In genomic region chr18:77136076-77136718, GRCh38 we compare ENCODE assay signal across 26 cellular contexts. TPM values are rescaled to one million over a fixed set of nuclear protein-coding genes. Genes with fewer than 3 reads are reported as not detected.
A peak's percentile ranks its signal among the peaks of the same experiment; 100 is the strongest.
DNase-seq lines count a peak whose midpoint lies in the region; ATAC-seq and TF ChIP-seq lines count a peak whose summit lies in the region.
"Had no signal": no experiment of that assay in that cellular context is flagged by ENCODE, and none has a peak within 500 bp of the region (broad histone marks: within the 10 kb centered on the region; RNA-seq: fewer than 3 reads in every experiment).

No MANE protein-coding gene starts in this region.

- H3K36me3 Mint-ChIP-seq in activated CD4-positive, alpha-beta T cell treated with anti-CD3 and anti-CD28 coated beads, Interleukin-2, amount 10 ng/mL, durations not matched to agents 24 days and 14 days (ENCODE audit: low read depth), result peaks cover 2% of the 10 kb centered on the region
- peaks cover 2% of the 10 kb centered on the region for H3K36me3 Mint-ChIP-seq in activated CD4-positive, alpha-beta T cell treated with anti-CD3 and anti-CD28 coated beads for 36 hours (ENCODE audit: low read depth)

- intact Hi-C loops in activated CD4-positive, alpha-beta T cell treated with anti-CD3 and anti-CD28 coated beads, Interleukin-2, amount 10 ng/mL, durations not matched to agents 24 days and 14 days (cut with micrococcal nuclease), result no loop called here
- intact Hi-C loops in activated CD4-positive, alpha-beta T cell treated with anti-CD3 and anti-CD28 coated beads for 36 hours (cut with DNase I, micrococcal nuclease), result no loop called here
- intact Hi-C loops in spleen (cut with DNase I; ENCODE audit: low total_unique reads) (no loop called here), breast epithelium (cut with DNase I; ENCODE audit: low total_unique reads) (loop anchor here (5.0 kb wide), 1 partner anchor 729 kb away; no protein-coding TSS in a partner anchor), colonic mucosa (cut with DNase I) (no loop called here), body of pancreas (cut with DNase I) (loop anchor here (10.0 kb wide), 1 partner anchor 61 kb away; no protein-coding TSS in a partner anchor)

- no peak for ATAC-seq in activated CD4-positive, alpha-beta T cell treated with anti-CD3 and anti-CD28 coated beads for 36 hours
- no peak for ATAC-seq in body of pancreas
- ATAC-seq: GM12878, HepG2 had no signal

- no peak for TF ChIP-seq CTCF in Loucy (conservative IDR thresholded peaks at IDR 0.05; ENCODE audit: low read length)
- no peak for TF ChIP-seq CTCF in spleen (IDR thresholded peaks at IDR 0.05 in 8 of 11, conservative IDR thresholded peaks at IDR 0.05 in 3 of 11)
- no peak for TF ChIP-seq CTCF in breast epithelium (IDR thresholded peaks at IDR 0.05)
- TF ChIP-seq CTCF in colonic mucosa (IDR thresholded peaks at IDR 0.05), result no peak
- TF ChIP-seq CTCF in body of pancreas (IDR thresholded peaks at IDR 0.05), result no peak

- DNase-seq in activated CD4-positive, alpha-beta T cell treated with anti-CD3 and anti-CD28 coated beads, Interleukin-2, amount 10 ng/mL, durations not matched to agents 24 days and 14 days, result peak; percentile 54
- DNase-seq in activated CD4-positive, alpha-beta T cell treated with anti-CD3 and anti-CD28 coated beads for 36 hours, result no peak
- DNase-seq in spleen (peak; percentile 70), breast epithelium (ENCODE audit: low spot score in 2 of 2) (no peak), colonic mucosa (no peak), body of pancreas (no peak)
- DNase-seq: BE2C; CD4-positive, alpha-beta memory T cell; COR-L47; DMS53; EL; GDM1; GM23248; H7; Kasumi-1; NCI-H1105 treated with DMSO at 0.1 percent for 48 hours; NCI-H146; NCI-H2029; NCI-H446; NCI-H524 treated with DMSO at 0.1 percent for 48 hours; NCI-H774 had no signal

- CTCF ChIA-PET in activated CD4-positive, alpha-beta T cell treated with anti-CD3 and anti-CD28 coated beads for 36 hours (lab: Charles Lee), result no interaction called here

- no peak overlapping the region for H3K9ac ChIP-seq in BLaER1 treated with 17β-estradiol and CSF1 and Interleukin-3, amounts not matched to agents 10 nM and 100 nM
- peak overlapping the region; percentile 32 for H3K9ac ChIP-seq in Loucy (ENCODE audit: low read depth, low read length, poor library complexity, severe bottlenecking)
- no peak overlapping the region for H3K9ac ChIP-seq in colonic mucosa (ENCODE audit: low read depth in 2 of 2, low read length in 2 of 2)
- H3K9ac ChIP-seq: GM23248 had no signal

- H3K4me3 ChIP-seq in BLaER1 treated with 17β-estradiol and CSF1 and Interleukin-3, amounts not matched to agents 10 nM and 100 nM, result no peak overlapping the region
- H3K4me3 ChIP-seq in Loucy (ENCODE audit: low read length, poor library complexity, severe bottlenecking) (no peak overlapping the region), spleen (no peak overlapping the region), breast epithelium (no peak overlapping the region), colonic mucosa (no peak overlapping the region), body of pancreas (no peak overlapping the region)
- H3K4me3 ChIP-seq: GM12878, GM23248 had no signal

- peaks cover 0 to 6% (median 0%) of the 10 kb centered on the region in 11 experiments; a peak in 1 of 22 replicates for H4K20me1 ChIP-seq in BLaER1 treated with 17β-estradiol and CSF1 and Interleukin-3, amounts not matched to agents 10 nM and 100 nM
- no peaks in the 10 kb centered on the region for H4K20me1 ChIP-seq in Loucy (ENCODE audit: insufficient read depth, low read length, poor library complexity, severe bottlenecking)

- 90 to 94% (median 90%) methylated on average over 8 of the region's 8 CpGs for WGBS in spleen, 5 donors
- 81 to 91% methylated on average over 8 of the region's 8 CpGs for WGBS in body of pancreas, 2 donors

- POLR2A ChIA-PET in activated CD4-positive, alpha-beta T cell treated with anti-CD3 and anti-CD28 coated beads for 36 hours (lab: Charles Lee), result no interaction called here

- no peak overlapping the region for H3K4me3 Mint-ChIP-seq in activated CD4-positive, alpha-beta T cell treated with anti-CD3 and anti-CD28 coated beads, Interleukin-2, amount 10 ng/mL, durations not matched to agents 24 days and 14 days
- no peak overlapping the region for H3K4me3 Mint-ChIP-seq in activated CD4-positive, alpha-beta T cell treated with anti-CD3 and anti-CD28 coated beads for 36 hours

- no peak overlapping the region for H2AFZ ChIP-seq in Loucy (ENCODE audit: low read length)
- H2AFZ ChIP-seq: GM23248 had no signal

- no peak for TF ChIP-seq POLR2A in spleen (IDR thresholded peaks at IDR 0.05)
- TF ChIP-seq POLR2A in breast epithelium (IDR thresholded peaks at IDR 0.05), result no peak
- TF ChIP-seq POLR2A in body of pancreas (IDR thresholded peaks at IDR 0.05), result no peak

- no peaks in the 10 kb centered on the region for H3K36me3 ChIP-seq in BLaER1 treated with 17β-estradiol and CSF1 and Interleukin-3, amounts not matched to agents 10 nM and 100 nM
- H3K36me3 ChIP-seq in Loucy (ENCODE audit: insufficient read depth, low read length) (no peaks in the 10 kb centered on the region), spleen (no peaks in the 10 kb centered on the region), breast epithelium (no peaks in the 10 kb centered on the region), colonic mucosa (no peaks in the 10 kb centered on the region), body of pancreas (replicated peaks in 1 of 2; ENCODE audit: insufficient read depth in 1 of 2, low read depth in 2 of 2) (no peaks in the 10 kb centered on the region)
- H3K36me3 ChIP-seq: BE2C had no signal

- H3K27ac Mint-ChIP-seq in activated CD4-positive, alpha-beta T cell treated with anti-CD3 and anti-CD28 coated beads, Interleukin-2, amount 10 ng/mL, durations not matched to agents 24 days and 14 days, result no peak overlapping the region
- no peak overlapping the region for H3K27ac Mint-ChIP-seq in activated CD4-positive, alpha-beta T cell treated with anti-CD3 and anti-CD28 coated beads for 36 hours

- no peaks in the 10 kb centered on the region for H3F3A ChIP-seq in Loucy (ENCODE audit: low read depth)

- H3K4me1 ChIP-seq in BLaER1 treated with 17β-estradiol and CSF1 and Interleukin-3, amounts not matched to agents 10 nM and 100 nM, result peaks cover 44 to 61% (median 51%) of the 10 kb centered on the region in 10 experiments
- H3K4me1 ChIP-seq in Loucy (ENCODE audit: insufficient read depth, low read length, poor library complexity, severe bottlenecking) (peaks cover 69% of the 10 kb centered on the region), spleen (peaks cover 17 to 49% (median 32%) of the 10 kb centered on the region in 6 donors), breast epithelium (no peaks in the 10 kb centered on the region), colonic mucosa (peaks cover 3% of the 10 kb centered on the region), body of pancreas (peaks cover 26% of the 10 kb centered on the region)

- no peaks in the 10 kb centered on the region for H3K9me3 Mint-ChIP-seq in activated CD4-positive, alpha-beta T cell treated with anti-CD3 and anti-CD28 coated beads, Interleukin-2, amount 10 ng/mL, durations not matched to agents 24 days and 14 days
- no peaks in the 10 kb centered on the region for H3K9me3 Mint-ChIP-seq in activated CD4-positive, alpha-beta T cell treated with anti-CD3 and anti-CD28 coated beads for 36 hours (ENCODE audit: low read depth)

- peak overlapping the region in 10 of 11 experiments; percentile 88 to 99 (median 96); a peak in 16 of 22 replicates for H3K4me2 ChIP-seq in BLaER1 treated with 17β-estradiol and CSF1 and Interleukin-3, amounts not matched to agents 10 nM and 100 nM
- H3K4me2 ChIP-seq in Loucy (ENCODE audit: low read depth, low read length, poor library complexity, severe bottlenecking), result no peak overlapping the region

- peaks cover 11% of the 10 kb centered on the region; the same call in 1 of the 2 replicates for H3K79me2 ChIP-seq in Loucy (ENCODE audit: insufficient read depth, low read length)

- no peaks in the 10 kb centered on the region for H3K27me3 ChIP-seq in BLaER1 treated with 17β-estradiol and CSF1 and Interleukin-3, amounts not matched to agents 10 nM and 100 nM
- H3K27me3 ChIP-seq in Loucy (ENCODE audit: insufficient read depth, low read length, poor library complexity, severe bottlenecking) (no peaks in the 10 kb centered on the region), spleen (replicated peaks in 1 of 7) (peaks cover 0 to 19% (median 0%) of the 10 kb centered on the region in 7 donors), breast epithelium (no peaks in the 10 kb centered on the region), colonic mucosa (no peaks in the 10 kb centered on the region), body of pancreas (no peaks in the 10 kb centered on the region)
- H3K27me3 ChIP-seq: BE2C had no signal

- H3K27ac ChIP-seq in BLaER1 treated with 17β-estradiol and CSF1 and Interleukin-3, amounts not matched to agents 10 nM and 100 nM, result peak overlapping the region in 4 of 11 experiments; percentile 35 to 100 (median 100); a peak in 6 of 22 replicates
- H3K27ac ChIP-seq in spleen (no peak overlapping the region), breast epithelium (no peak overlapping the region), colonic mucosa (no peak overlapping the region), body of pancreas (no peak overlapping the region)
- H3K27ac ChIP-seq: 22Rv1, GM23248 had no signal

- H3K27me3 Mint-ChIP-seq in activated CD4-positive, alpha-beta T cell treated with anti-CD3 and anti-CD28 coated beads, Interleukin-2, amount 10 ng/mL, durations not matched to agents 24 days and 14 days, result no peaks in the 10 kb centered on the region
- H3K27me3 Mint-ChIP-seq in activated CD4-positive, alpha-beta T cell treated with anti-CD3 and anti-CD28 coated beads for 36 hours, result no peaks in the 10 kb centered on the region
- H3K27me3 Mint-ChIP-seq: CD4-positive, alpha-beta memory T cell had no signal

- H3K9me3 ChIP-seq in BLaER1 treated with 17β-estradiol and CSF1 and Interleukin-3, amounts not matched to agents 10 nM and 100 nM (replicated peaks in 1 of 11), result peaks cover 0 to 8% (median under 1%) of the 10 kb centered on the region in 11 experiments; a peak in 9 of 22 replicates
- H3K9me3 ChIP-seq in Loucy (ENCODE audit: insufficient read depth, low read depth, low read length), result no peaks in the 10 kb centered on the region
- no peaks in the 10 kb centered on the region for H3K9me3 ChIP-seq in spleen
- H3K9me3 ChIP-seq in breast epithelium, result no peaks in the 10 kb centered on the region
- H3K9me3 ChIP-seq in colonic mucosa, result no peaks in the 10 kb centered on the region
- H3K9me3 ChIP-seq in body of pancreas, result no peaks in the 10 kb centered on the region
- H3K9me3 ChIP-seq: BE2C had no signal

- peaks cover 35% of the 10 kb centered on the region for H3K4me1 Mint-ChIP-seq in activated CD4-positive, alpha-beta T cell treated with anti-CD3 and anti-CD28 coated beads, Interleukin-2, amount 10 ng/mL, durations not matched to agents 24 days and 14 days
- H3K4me1 Mint-ChIP-seq in activated CD4-positive, alpha-beta T cell treated with anti-CD3 and anti-CD28 coated beads for 36 hours, result peaks cover 36% of the 10 kb centered on the region

- no peaks in the 10 kb centered on the region for H3K9me2 ChIP-seq in Loucy (replicated peaks; ENCODE audit: low read depth, low read length)

RNA-seq across cellular contexts. Expression of gene MBP, which starts 3.6 kb away (rescaled TPM):
- total RNA-seq in activated CD4-positive, alpha-beta T cell treated with anti-CD3 and anti-CD28 coated beads, Interleukin-2, amount 10 ng/mL, durations not matched to agents 24 days and 14 days, result 60.2 and 63.1 TPM in 2 replicates
- 10 to 100 TPM; 47.0 to 65.7 TPM for total RNA-seq in activated CD4-positive, alpha-beta T cell treated with anti-CD3 and anti-CD28 coated beads for 36 hours
- total RNA-seq in spleen, result 10 to 100 TPM; 62.5 to 96.0 (median 79.4) TPM
- polyA plus RNA-seq in spleen, result 10 to 100 TPM; 11.1 to 16.4 (median 11.2) TPM
- total RNA-seq in breast epithelium, result 10 to 100 TPM; 27.2 to 46.2 (median 32.4) TPM
- total RNA-seq in colonic mucosa, result 10 to 100 TPM; 43.0 to 65.8 TPM
- total RNA-seq in body of pancreas, result 10 to 100 TPM; 17.4 to 24.4 TPM

Comparison
In these comparisons a context has a peak if more than half of its experiments do, and no peak if none do; other contexts are left out.
1. DNase-seq: peak in activated CD4-positive, alpha-beta T cell treated with anti-CD3 and anti-CD28 coated beads, Interleukin-2, amount 10 ng/mL, durations not matched to agents 24 days and 14 days (single experiment) and spleen (single experiment); none in activated CD4-positive, alpha-beta T cell treated with anti-CD3 and anti-CD28 coated beads for 36 hours (single experiment), breast epithelium (0 of 2), colonic mucosa (single experiment) and body of pancreas (0 of 4).
2. intact Hi-C loops: an anchor here in breast epithelium (5.0 kb wide) and body of pancreas (10.0 kb wide); none called in activated CD4-positive, alpha-beta T cell treated with anti-CD3 and anti-CD28 coated beads, Interleukin-2, amount 10 ng/mL, durations not matched to agents 24 days and 14 days, activated CD4-positive, alpha-beta T cell treated with anti-CD3 and anti-CD28 coated beads for 36 hours, spleen and colonic mucosa.